Comparison of ENCODE assay signal across 14 cellular contexts in genomic region chr12:25469368-25469767, GRCh38.
DNase-seq lines count a peak whose midpoint lies in the region; ATAC-seq, FAIRE-seq and TF ChIP-seq lines count a peak whose summit lies in the region.
"Had no signal": no experiment of that assay in that cellular context is flagged by ENCODE, and none has a peak within 500 bp of the region (broad histone marks: within the 10 kb centered on the region; RNA-seq: fewer than 3 reads in every experiment).

No MANE protein-coding gene starts in this region.

- intact Hi-C loops in pancreas (cut with DNase I): no loop called here

- H3K27ac ChIP-seq in stomach smooth muscle (ENCODE audit: low read length): peak overlapping the region; percentile 31
- no peak overlapping the region for H3K27ac ChIP-seq in pancreas

- H3K9me3 ChIP-seq in stomach smooth muscle (ENCODE audit: control insufficient read depth in 2 of 2, low read length in 2 of 2) (no peaks in the 10 kb centered on the region), pancreas (no peaks in the 10 kb centered on the region)

- H3K9ac ChIP-seq in stomach smooth muscle (ENCODE audit: low read length in 2 of 2): peak overlapping the region in 1 of 2 donors; percentile 1

- no peak for ATAC-seq in pancreas

- H3K4me1 ChIP-seq in stomach smooth muscle (ENCODE audit: control insufficient read depth, insufficient read depth, low read length): peaks cover 2% of the 10 kb centered on the region
- H3K4me1 ChIP-seq in pancreas: no peaks in the 10 kb centered on the region

- H3K4me3 ChIP-seq in bronchial epithelial cell (ENCODE audit: low read depth, low read length): no peak overlapping the region
- H3K4me3 ChIP-seq in stomach smooth muscle (ENCODE audit: low read length in 2 of 2): no peak overlapping the region
- H3K4me3 ChIP-seq in pancreas: no peak overlapping the region

- 78 to 87% methylated on average over 6 of the region's 6 CpGs for WGBS in pancreas, 2 donors

- H3K36me3 ChIP-seq in bronchial epithelial cell (ENCODE audit: control insufficient read depth, insufficient read depth, low read length) (no peaks in the 10 kb centered on the region), stomach smooth muscle (ENCODE audit: control insufficient read depth in 2 of 2, insufficient read depth in 2 of 2, low read length in 2 of 2) (no peaks in the 10 kb centered on the region), pancreas (no peaks in the 10 kb centered on the region)

- no peak for TF ChIP-seq CTCF in bronchial epithelial cell (IDR thresholded peaks at IDR 0.05; ENCODE audit: insufficient read depth, low read length, severe bottlenecking)
- no peak for TF ChIP-seq CTCF in pancreas (IDR thresholded peaks at IDR 0.05)

- no peak for FAIRE-seq in bronchial epithelial cell (lab: Jason Lieb, UNC)
- no peak for FAIRE-seq in pancreas (lab: Jason Lieb, UNC)
- FAIRE-seq: GM18507 had no signal

- H3K27me3 ChIP-seq in bronchial epithelial cell (ENCODE audit: control insufficient read depth, insufficient read depth, low read length) (no peaks in the 10 kb centered on the region), stomach smooth muscle (ENCODE audit: control insufficient read depth in 1 of 2, insufficient read depth in 2 of 2, low read length in 2 of 2) (no peaks in the 10 kb centered on the region), pancreas (no peaks in the 10 kb centered on the region)

- DNase-seq in HT1080 (ENCODE audit: low read depth) (peak; percentile 8), bronchial epithelial cell (ENCODE audit: low read depth) (peak; percentile 10), fibroblast of peridontal ligament (ENCODE audit: extremely low read depth) (peak; percentile 35), AG20443 (ENCODE audit: low spot score) (no peak), nucleus accumbens (lab: John Stamatoyannopoulos, UW) (no peak), pancreas (no peak)
- DNase-seq: ACHN; C1 segment of cervical spinal cord; Calu3; CD4-positive, alpha-beta T cell; DMS 273 treated with DMSO at 0.1 percent for 48 hours; H7 had no signal

Comparison
In these comparisons a context has a peak if more than half of its experiments do, and no peak if none do; other contexts are left out.
1. DNase-seq: peak in HT1080 (single experiment), bronchial epithelial cell (single experiment) and fibroblast of peridontal ligament (single experiment); none in AG20443 (single experiment), nucleus accumbens (0 of 56) and pancreas (0 of 6).